8 cellular contexts compared by ENCODE assay signal in genomic region chr1:26838474-26839338, GRCh38. TPM values are rescaled to one million over a fixed set of nuclear protein-coding genes. Genes with fewer than 3 reads are reported as not detected.
A peak's percentile ranks its signal among the peaks of the same experiment; 100 is the strongest.
DNase-seq lines count a peak whose midpoint lies in the region; ATAC-seq and FAIRE-seq lines count a peak whose summit lies in the region.

No MANE protein-coding gene starts in this region.

- DNase-seq in activated CD4-positive, alpha-beta T cell treated with anti-CD3 and anti-CD28 coated beads, Interleukin-2, amount 50 U/mL, for 4 hours, result peak; percentile 52 to 56
- DNase-seq in myocyte (ENCODE audit: low read depth) (peak; percentile 35), ecto neural progenitor cell (ENCODE audit: low spot score) (no peak), urothelium cell line (ENCODE audit: low spot score) (no peak), medulla oblongata (ENCODE audit: extremely low spot score) (no peak), HK-2 (ENCODE audit: unreplicated experiment) (no peak)

- ATAC-seq in GM19035 (IDR thresholded peaks at IDR 0.05; ENCODE audit: unreplicated experiment) (peak; percentile 93), HG03025 (IDR thresholded peaks at IDR 0.05; ENCODE audit: low FRiP score, unreplicated experiment) (peak; percentile 72)

- no peak for FAIRE-seq in urothelium cell line (lab: Jason Lieb, UNC)

RNA-seq across cellular contexts. Expression of gene ZDHHC18, which starts 12.2 kb away (rescaled TPM):
- 11.8 and 11.9 TPM in 2 replicates for total RNA-seq in myocyte
- 12.2 TPM for polyA plus RNA-seq in myocyte (2012)

RNA-seq across cellular contexts. Expression of gene SFN, which starts 24.2 kb away (rescaled TPM):
- total RNA-seq in myocyte, result not detected in 2 replicates
- polyA plus RNA-seq in myocyte (2012), result not detected

RNA-seq across cellular contexts. Expression of gene PIGV, which starts 51.0 kb away (rescaled TPM):
- 18.0 and 18.6 TPM in 2 replicates for total RNA-seq in myocyte
- polyA plus RNA-seq in myocyte (2012), result 17.4 TPM

RNA-seq across cellular contexts. Expression of gene GPN2, which starts 51.4 kb away (rescaled TPM):
- total RNA-seq in myocyte, result 12.0 and 14.2 TPM in 2 replicates
- 26.4 TPM for polyA plus RNA-seq in myocyte (2012)

Comparison
In these comparisons a context has a peak if more than half of its experiments do, and no peak if none do; other contexts are left out.
1. DNase-seq: peak in activated CD4-positive, alpha-beta T cell treated with anti-CD3 and anti-CD28 coated beads, Interleukin-2, amount 50 U/mL, for 4 hours (2 of 2) and myocyte (single experiment); none in ecto neural progenitor cell (single experiment), urothelium cell line (single experiment), medulla oblongata (single experiment) and HK-2 (single experiment).